ENCODE assay signal across 9 cellular contexts in the genomic region with DNA sequence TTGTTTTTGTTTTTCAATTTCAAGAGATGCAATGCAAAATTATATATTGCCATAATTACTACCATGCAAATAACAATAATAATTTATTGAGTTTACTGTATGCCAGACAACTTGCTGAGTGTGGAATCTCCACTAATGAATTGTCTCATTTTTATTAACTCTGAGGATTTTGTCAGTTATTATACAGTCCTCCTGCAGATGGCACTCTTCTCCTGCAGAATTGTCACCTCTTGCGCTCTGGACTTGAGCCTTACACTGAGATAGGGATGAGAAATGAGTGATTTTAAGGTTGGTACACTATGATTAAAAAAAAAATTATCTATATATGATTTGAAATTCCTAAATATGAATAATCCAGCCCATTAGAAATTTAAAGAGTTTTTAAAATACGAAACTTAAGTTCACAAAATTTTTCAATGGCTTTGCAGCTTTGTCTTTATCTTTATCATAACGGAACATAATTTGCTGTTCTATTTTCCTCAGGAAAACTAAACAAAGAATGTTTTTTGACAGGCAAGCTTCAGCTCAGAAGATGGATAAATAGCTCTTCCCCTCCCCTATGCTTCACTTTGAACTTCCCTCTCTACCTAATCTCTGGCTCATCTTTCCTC. TPM values are rescaled to one million over a fixed set of nuclear protein-coding genes. Genes with fewer than 3 reads are reported as not detected.
A peak's percentile ranks its signal among the peaks of the same experiment; 100 is the strongest.
DNase-seq lines count a peak whose midpoint lies in the region; ATAC-seq and TF ChIP-seq lines count a peak whose summit lies in the region.
"Had no signal": no experiment of that assay in that cellular context is flagged by ENCODE, and none has a peak within 500 bp of the region (broad histone marks: within the 10 kb centered on the region; RNA-seq: fewer than 3 reads in every experiment).

No MANE protein-coding gene starts in this region.

- DNase-seq in activated CD4-positive, alpha-beta T cell treated with anti-CD3 and anti-CD28 coated beads for 36 hours, result peak; percentile 46
- no peak for DNase-seq in activated CD4-positive, alpha-beta T cell treated with anti-CD3 and anti-CD28 coated beads for 1 hour
- DNase-seq in KG1 (lab: John Stamatoyannopoulos, UW), result peak; percentile 17
- DNase-seq in SK-N-MC (ENCODE audit: low read depth, low spot score), result peak; percentile 42
- no peak for DNase-seq in coronary artery (ENCODE audit: low spot score)
- no peak for DNase-seq in lower lobe of right lung
- DNase-seq in NCI-H526 treated with DMSO at 0.1 percent for 48 hours (lab: John Stamatoyannopoulos, UW), result no peak

- no peaks in the 10 kb centered on the region for H3K27me3 ChIP-seq in lower lobe of right lung (ENCODE audit: low read depth)

- H3K4me1 ChIP-seq in lower lobe of right lung, result no peaks in the 10 kb centered on the region

- H3K36me3 Mint-ChIP-seq in activated CD4-positive, alpha-beta T cell treated with anti-CD3 and anti-CD28 coated beads for 36 hours (ENCODE audit: low read depth), result no peaks in the 10 kb centered on the region

- intact Hi-C loops in activated CD4-positive, alpha-beta T cell treated with anti-CD3 and anti-CD28 coated beads for 36 hours (cut with DNase I, micrococcal nuclease), result loop anchor here (1.0 to 10.0 kb wide), 7 partner anchors 624 to 1410 kb away; partner anchors contain the start of gene CFAP299 (in 1 of the 2)
- intact Hi-C loops in lower lobe of right lung (cut with DNase I), result loop anchor here (10.0 kb wide), 1 partner anchor 1273 kb away; no protein-coding TSS in a partner anchor

- CTCF ChIA-PET in activated CD4-positive, alpha-beta T cell treated with anti-CD3 and anti-CD28 coated beads for 36 hours (lab: Charles Lee), result interaction anchor here (0.6 to 2.8 kb wide), 22 partner anchors 10 to 1371 kb away, joined by 3 to 15 read pairs (median 3); no protein-coding TSS in a partner anchor

- H3K9me3 Mint-ChIP-seq in activated CD4-positive, alpha-beta T cell treated with anti-CD3 and anti-CD28 coated beads for 36 hours (ENCODE audit: low read depth), result no peaks in the 10 kb centered on the region
- H3K9me3 Mint-ChIP-seq: dendritic cell treated with granulocyte-macrophage colony-stimulating factor and Interleukin-4, amounts not matched to agents 40 ng/mL and 50 ng/mL, for 4 days had no signal

- no peaks in the 10 kb centered on the region for H3K4me1 Mint-ChIP-seq in activated CD4-positive, alpha-beta T cell treated with anti-CD3 and anti-CD28 coated beads for 36 hours

- H3K36me3 ChIP-seq in SK-N-MC (ENCODE audit: insufficient read depth, low read length), result no peaks in the 10 kb centered on the region
- no peaks in the 10 kb centered on the region for H3K36me3 ChIP-seq in lower lobe of right lung

- POLR2A ChIA-PET in activated CD4-positive, alpha-beta T cell treated with anti-CD3 and anti-CD28 coated beads for 36 hours (lab: Charles Lee), result no interaction called here

- H3K4me3 ChIP-seq in SK-N-MC (no peak overlapping the region), coronary artery (no peak overlapping the region), lower lobe of right lung (no peak overlapping the region)

- TF ChIP-seq CTCF in coronary artery (IDR thresholded peaks at IDR 0.05) (peak; percentile 45), lower lobe of right lung (IDR thresholded peaks at IDR 0.05) (peak; percentile 73)

- no peak overlapping the region for H3K27ac Mint-ChIP-seq in activated CD4-positive, alpha-beta T cell treated with anti-CD3 and anti-CD28 coated beads for 36 hours
- H3K27ac Mint-ChIP-seq: dendritic cell treated with granulocyte-macrophage colony-stimulating factor and Interleukin-4, amounts not matched to agents 40 ng/mL and 50 ng/mL, for 4 days had no signal

- H3K9me3 ChIP-seq in SK-N-MC (ENCODE audit: low read depth, low read length) (no peaks in the 10 kb centered on the region), lower lobe of right lung (no peaks in the 10 kb centered on the region)

- H3K27ac ChIP-seq in SK-N-MC (no peak overlapping the region), coronary artery (no peak overlapping the region), lower lobe of right lung (no peak overlapping the region)

- ATAC-seq in activated CD4-positive, alpha-beta T cell treated with anti-CD3 and anti-CD28 coated beads for 36 hours, result no peak
- ATAC-seq in GM21529 (IDR thresholded peaks at IDR 0.05; ENCODE audit: unreplicated experiment), result peak; percentile 79
- peak; percentile 65 to 70 for ATAC-seq in lower lobe of right lung

- no peak overlapping the region for H3K9ac ChIP-seq in SK-N-MC (ENCODE audit: insufficient read length)

- H3K4me3 Mint-ChIP-seq in activated CD4-positive, alpha-beta T cell treated with anti-CD3 and anti-CD28 coated beads for 36 hours, result no peak overlapping the region
- H3K4me3 Mint-ChIP-seq: dendritic cell treated with granulocyte-macrophage colony-stimulating factor and Interleukin-4, amounts not matched to agents 40 ng/mL and 50 ng/mL, for 4 days had no signal

- peaks cover 12% of the 10 kb centered on the region for H3K27me3 Mint-ChIP-seq in activated CD4-positive, alpha-beta T cell treated with anti-CD3 and anti-CD28 coated beads for 36 hours

RNA-seq across cellular contexts. Expression of gene PAQR3, which starts 12.7 kb away (rescaled TPM):
- 1 to 10 TPM; 7.8 to 8.8 TPM for total RNA-seq in activated CD4-positive, alpha-beta T cell treated with anti-CD3 and anti-CD28 coated beads for 36 hours
- total RNA-seq in lower lobe of right lung, result 7.7 TPM

Comparison
In these comparisons a context has a peak if more than half of its experiments do, and no peak if none do; other contexts are left out.
1. DNase-seq: peak in activated CD4-positive, alpha-beta T cell treated with anti-CD3 and anti-CD28 coated beads for 36 hours (single experiment), KG1 (single experiment) and SK-N-MC (single experiment); none in activated CD4-positive, alpha-beta T cell treated with anti-CD3 and anti-CD28 coated beads for 1 hour (single experiment), coronary artery (single experiment), lower lobe of right lung (single experiment) and NCI-H526 treated with DMSO at 0.1 percent for 48 hours (single experiment).